8 cellular contexts compared by ENCODE assay signal in the genomic region with DNA sequence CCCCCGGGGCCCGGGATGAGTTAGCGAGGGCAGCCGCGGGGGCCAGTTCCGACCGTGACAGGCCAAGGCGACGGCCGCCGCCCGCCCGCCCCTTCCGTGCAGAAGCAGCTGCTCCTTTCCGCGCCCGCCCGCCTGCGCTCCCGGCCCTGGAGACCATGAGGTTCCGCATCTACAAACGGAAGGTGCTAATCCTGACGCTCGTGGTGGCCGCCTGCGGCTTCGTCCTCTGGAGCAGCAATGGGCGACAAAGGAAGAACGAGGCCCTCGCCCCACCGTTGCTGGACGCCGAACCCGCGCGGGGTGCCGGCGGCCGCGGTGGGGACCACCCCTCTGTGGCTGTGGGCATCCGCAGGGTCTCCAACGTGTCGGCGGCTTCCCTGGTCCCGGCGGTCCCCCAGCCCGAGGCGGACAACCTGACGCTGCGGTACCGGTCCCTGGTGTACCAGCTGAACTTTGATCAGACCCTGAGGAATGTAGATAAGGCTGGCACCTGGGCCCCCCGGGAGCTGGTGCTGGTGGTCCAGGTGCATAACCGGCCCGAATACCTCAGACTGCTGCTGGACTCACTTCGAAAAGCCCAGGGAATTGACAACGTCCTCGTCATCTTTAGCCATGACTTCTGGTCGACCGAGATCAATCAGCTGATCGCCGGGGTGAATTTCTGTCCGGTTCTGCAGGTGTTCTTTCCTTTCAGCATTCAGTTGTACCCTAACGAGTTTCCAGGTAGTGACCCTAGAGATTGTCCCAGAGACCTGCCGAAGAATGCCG. TPM values are rescaled to one million over a fixed set of nuclear protein-coding genes. Genes with fewer than 3 reads are reported as not detected.
DNase-seq lines count a peak whose midpoint lies in the region; ATAC-seq lines count a peak whose summit lies in the region.

No MANE protein-coding gene starts in this region.

- DNase-seq in CD4-positive, CD25-positive, alpha-beta regulatory T cell, result peak in 1 of 3 donors; percentile 85
- DNase-seq in RPMI8226 (peak; percentile 65), anterior cingulate cortex (lab: John Stamatoyannopoulos, UW) (peak in 42 of 58 donors; percentile 17 to 80 (median 53)), hypothalamus (lab: John Stamatoyannopoulos, UW) (peak in 35 of 51 donors; percentile 19 to 70 (median 51)), sciatic nerve (ENCODE audit: low spot score) (peak; percentile 82)

- H3K36me3 Mint-ChIP-seq in CD4-positive, CD25-positive, alpha-beta regulatory T cell, result peaks cover 13% of the 10 kb centered on the region

- peaks cover 59% of the 10 kb centered on the region for H3K4me1 ChIP-seq in CD4-positive, CD25-positive, alpha-beta regulatory T cell (ENCODE audit: control insufficient read depth, insufficient read depth, low read length, poor library complexity, severe bottlenecking)

- H3K9me3 Mint-ChIP-seq in CD4-positive, CD25-positive, alpha-beta regulatory T cell, result no peaks in the 10 kb centered on the region

- H3K4me3 ChIP-seq in CD4-positive, CD25-positive, alpha-beta regulatory T cell (ENCODE audit: low read depth, low read length), result peak overlapping the region; percentile 83

- intact Hi-C loops in sciatic nerve (cut with DNase I), result no loop called here

- peak overlapping the region; percentile 99 to 100 (median 99) for H3K4me3 Mint-ChIP-seq in CD4-positive, CD25-positive, alpha-beta regulatory T cell

- peak; percentile 6 to 13 for ATAC-seq in CD4-positive, CD25-positive, alpha-beta regulatory T cell (ENCODE audit: low read depth in 2 of 2)
- ATAC-seq in GM19043 (IDR thresholded peaks at IDR 0.05; ENCODE audit: low read depth, unreplicated experiment) (peak; percentile 25), HG03354 (IDR thresholded peaks at IDR 0.05; ENCODE audit: poor library complexity, severe bottlenecking, unreplicated experiment) (peak; percentile 27), sciatic nerve (peak; percentile 60), GM18870 (IDR thresholded peaks at IDR 0.05; ENCODE audit: unreplicated experiment) (no peak)

- peaks cover 4% of the 10 kb centered on the region for H3K27me3 Mint-ChIP-seq in CD4-positive, CD25-positive, alpha-beta regulatory T cell

- H3K27ac ChIP-seq in CD4-positive, CD25-positive, alpha-beta regulatory T cell (ENCODE audit: insufficient read depth, low read length, poor library complexity, severe bottlenecking), result peak overlapping the region; percentile 99

- H3K9me3 ChIP-seq in CD4-positive, CD25-positive, alpha-beta regulatory T cell (ENCODE audit: control insufficient read depth in 2 of 2, low read length in 2 of 2), result no peaks in the 10 kb centered on the region

- H3K27ac Mint-ChIP-seq in CD4-positive, CD25-positive, alpha-beta regulatory T cell, result peak overlapping the region; percentile 72 to 99 (median 99)

- H3K4me1 Mint-ChIP-seq in CD4-positive, CD25-positive, alpha-beta regulatory T cell, result peaks cover 35 to 73% (median 56%) of the 10 kb centered on the region in 4 donors

- no peaks in the 10 kb centered on the region for H3K27me3 ChIP-seq in CD4-positive, CD25-positive, alpha-beta regulatory T cell (ENCODE audit: control insufficient read depth, insufficient read depth, low read length)

- H3K36me3 ChIP-seq in CD4-positive, CD25-positive, alpha-beta regulatory T cell (ENCODE audit: control insufficient read depth, insufficient read depth, low read length), result peaks cover 20% of the 10 kb centered on the region

RNA-seq across cellular contexts. Expression of gene MGAT2, which starts 0.7 kb away (rescaled TPM):
- total RNA-seq in CD4-positive, CD25-positive, alpha-beta regulatory T cell, result 32.0 TPM
- 10 to 100 TPM; 34.6 to 43.7 (median 36.4) TPM for polyA plus RNA-seq in CD4-positive, CD25-positive, alpha-beta regulatory T cell
- 16.4 TPM for total RNA-seq in sciatic nerve

RNA-seq across cellular contexts. Expression of gene RPL36AL, which starts 0.9 kb away (rescaled TPM):
- total RNA-seq in CD4-positive, CD25-positive, alpha-beta regulatory T cell, result 240 TPM
- 100 to 1,000 TPM; 632 to 774 (median 735) TPM for polyA plus RNA-seq in CD4-positive, CD25-positive, alpha-beta regulatory T cell
- 185 TPM for total RNA-seq in sciatic nerve

RNA-seq across cellular contexts. Expression of gene DNAAF2, which starts 13.7 kb away (rescaled TPM):
- 9.5 TPM for total RNA-seq in CD4-positive, CD25-positive, alpha-beta regulatory T cell
- polyA plus RNA-seq in CD4-positive, CD25-positive, alpha-beta regulatory T cell, result 10 to 100 TPM; 17.6 to 24.6 (median 19.5) TPM
- 5.1 TPM for total RNA-seq in sciatic nerve

RNA-seq across cellular contexts. Expression of gene LRR1, which starts 22.6 kb away (rescaled TPM):
- total RNA-seq in CD4-positive, CD25-positive, alpha-beta regulatory T cell, result 11.2 TPM
- 10 to 100 TPM; 13.9 to 26.7 (median 20.3) TPM for polyA plus RNA-seq in CD4-positive, CD25-positive, alpha-beta regulatory T cell
- 8.3 TPM for total RNA-seq in sciatic nerve

RNA-seq across cellular contexts. Expression of gene RPS29, which starts 35.1 kb away (rescaled TPM):
- total RNA-seq in CD4-positive, CD25-positive, alpha-beta regulatory T cell, result 2,952 TPM
- over 10,000 TPM in 2 of 4 donors, 1,000 to 10,000 TPM in 2; 7,004 to 11,285 (median 9,263) TPM for polyA plus RNA-seq in CD4-positive, CD25-positive, alpha-beta regulatory T cell
- 737 TPM for total RNA-seq in sciatic nerve
